9 cellular contexts compared by ENCODE assay signal in the genomic region with DNA sequence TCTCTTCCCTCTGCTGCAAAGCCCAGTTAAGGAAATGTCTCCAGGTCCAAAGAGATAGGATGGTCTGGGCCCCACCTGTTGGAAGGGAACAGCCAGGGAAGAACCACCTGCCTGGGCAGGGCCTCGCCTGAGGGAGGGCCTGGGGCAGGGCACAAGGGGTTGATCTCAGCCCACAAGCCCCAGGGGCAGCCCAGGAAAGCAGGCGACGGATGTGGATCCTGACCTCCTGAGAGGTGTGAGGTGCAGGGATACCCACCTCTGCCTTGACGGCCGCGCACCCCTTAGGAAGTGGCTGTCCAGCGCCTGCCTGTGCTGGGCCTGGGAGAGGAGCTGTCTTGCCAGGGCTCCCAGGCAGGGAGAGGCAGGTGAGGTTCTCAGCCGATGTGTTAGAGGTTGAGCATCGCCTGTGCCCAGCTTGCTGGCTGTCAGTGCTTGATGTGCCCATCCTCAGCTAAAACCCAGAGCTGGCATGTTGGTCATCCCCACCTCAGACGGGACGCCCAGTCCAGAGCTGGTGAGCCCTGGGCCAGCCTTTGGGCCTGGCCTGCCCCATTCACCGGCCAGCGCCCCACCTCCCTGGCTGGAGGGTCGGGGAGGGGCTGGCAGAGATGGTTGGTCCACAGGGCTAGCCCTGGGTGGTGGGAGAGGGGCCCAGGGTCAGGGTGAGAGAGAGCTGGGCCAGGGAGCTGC. TPM values are rescaled to one million over a fixed set of nuclear protein-coding genes. Genes with fewer than 3 reads are reported as not detected.
A peak's percentile ranks its signal among the peaks of the same experiment; 100 is the strongest.
DNase-seq lines count a peak whose midpoint lies in the region; ATAC-seq and TF ChIP-seq lines count a peak whose summit lies in the region.
"Had no signal": no experiment of that assay in that cellular context is flagged by ENCODE, and none has a peak within 500 bp of the region (broad histone marks: within the 10 kb centered on the region; RNA-seq: fewer than 3 reads in every experiment).

No MANE protein-coding gene starts in this region.

- POLR2A ChIA-PET in naive thymus-derived CD8-positive, alpha-beta T cell (lab: Charles Lee), result interaction anchor here (0.6 to 10.6 kb wide), 4 partner anchors 11 to 142 kb away, joined by 3 to 146 read pairs (median 50); partner anchors contain the start of genes AMDHD2 and ATP6V0C

- no peaks in the 10 kb centered on the region for H3K9me3 ChIP-seq in HUES64 (ENCODE audit: insufficient read depth, low read depth, low read length)
- no peaks in the 10 kb centered on the region for H3K9me3 ChIP-seq in colonic mucosa

- DNase-seq in colonic mucosa (peak; percentile 24), mucosa of gallbladder (ENCODE audit: low spot score) (no peak), GM03348 (ENCODE audit: low spot score) (no peak), COR-L47 (lab: John Stamatoyannopoulos, UW) (no peak)
- DNase-seq in naive thymus-derived CD8-positive, alpha-beta T cell, result no peak
- DNase-seq: effector CD8-positive, alpha-beta T cell had no signal

- peaks cover 0 to 12% (median 1%) of the 10 kb centered on the region in 3 donors for H3K36me3 Mint-ChIP-seq in naive thymus-derived CD8-positive, alpha-beta T cell

- peaks cover 9 to 27% (median 18%) of the 10 kb centered on the region in 4 donors for H3K4me1 Mint-ChIP-seq in naive thymus-derived CD8-positive, alpha-beta T cell

- peak overlapping the region; percentile 77; the same call in 1 of the 2 replicates for H3K9ac ChIP-seq in HUES64 (ENCODE audit: low read depth, low read length)
- H3K9ac ChIP-seq in colonic mucosa (ENCODE audit: low read depth in 2 of 2, low read length in 2 of 2), result peak overlapping the region; percentile 2 to 83

- WGBS in HUES64, result 76% methylated on average over 14 of the region's 14 CpGs

- no peak for TF ChIP-seq CTCF in 22Rv1 (IDR thresholded peaks at IDR 0.05)
- TF ChIP-seq CTCF in colonic mucosa (IDR thresholded peaks at IDR 0.05), result no peak

- H3K27me3 Mint-ChIP-seq in naive thymus-derived CD8-positive, alpha-beta T cell, result peaks cover 0 to 3% (median 0%) of the 10 kb centered on the region in 5 donors

- peak overlapping the region; percentile 92 to 100 (median 96) for H3K4me3 Mint-ChIP-seq in naive thymus-derived CD8-positive, alpha-beta T cell

- H3K4me1 ChIP-seq in HUES64 (ENCODE audit: insufficient read depth, low read length), result peaks cover 6% of the 10 kb centered on the region
- H3K4me1 ChIP-seq in colonic mucosa, result no peaks in the 10 kb centered on the region

- ATAC-seq in naive thymus-derived CD8-positive, alpha-beta T cell, result no peak
- ATAC-seq in GM19324 (IDR thresholded peaks at IDR 0.05; ENCODE audit: low FRiP score, unreplicated experiment), result no peak

- peaks cover 30% of the 10 kb centered on the region for H3K36me3 ChIP-seq in HUES64 (ENCODE audit: insufficient read depth, low read length)
- H3K36me3 ChIP-seq in colonic mucosa, result peaks cover 4% of the 10 kb centered on the region

- H3K27ac Mint-ChIP-seq in naive thymus-derived CD8-positive, alpha-beta T cell, result peak overlapping the region in 9 of 10 donors; percentile 92 to 100 (median 99)

- H3K4me3 ChIP-seq in HUES64 (ENCODE audit: low read length) (peak overlapping the region; percentile 71), colonic mucosa (no peak overlapping the region)

- no peaks in the 10 kb centered on the region for H3K27me3 ChIP-seq in HUES64 (ENCODE audit: insufficient read depth, low read length)
- H3K27me3 ChIP-seq in colonic mucosa, result no peaks in the 10 kb centered on the region

- intact Hi-C loops in colonic mucosa (cut with DNase I), result no loop called here

- H3K9me3 Mint-ChIP-seq in naive thymus-derived CD8-positive, alpha-beta T cell, result no peaks in the 10 kb centered on the region

- H3K27ac ChIP-seq in 22Rv1, result peak overlapping the region; percentile 89
- peak overlapping the region; percentile 71; the same call in 1 of the 2 replicates for H3K27ac ChIP-seq in HUES64 (ENCODE audit: low read depth, low read length)
- H3K27ac ChIP-seq in colonic mucosa, result peak overlapping the region; percentile 91

RNA-seq across cellular contexts. Expression of gene CEMP1, which starts 0.4 kb away (rescaled TPM):
- polyA plus RNA-seq in HUES64 (2013, experiment 1 of 2), result not detected
- polyA plus RNA-seq in HUES64 (2013, experiment 2 of 2), result not detected
- total RNA-seq in colonic mucosa (under 1 TPM; 0.53 to 0.54 TPM), mucosa of gallbladder (1.8 TPM)
- total RNA-seq in naive thymus-derived CD8-positive, alpha-beta T cell, result 1 to 10 TPM; 1.6 to 2.1 TPM
- polyA plus RNA-seq in naive thymus-derived CD8-positive, alpha-beta T cell, result 1 to 10 TPM in 2 of 3 donors, under 1 TPM in 1; 0.81 to 6.0 (median 2.8) TPM

RNA-seq across cellular contexts. Expression of gene PDPK1, which starts 7.0 kb away (rescaled TPM):
- 13.8 TPM for polyA plus RNA-seq in HUES64 (2013, experiment 1 of 2)
- polyA plus RNA-seq in HUES64 (2013, experiment 2 of 2), result 12.0 TPM
- total RNA-seq in colonic mucosa, result 10 to 100 TPM; 60.4 to 71.5 TPM
- total RNA-seq in naive thymus-derived CD8-positive, alpha-beta T cell, result 10 to 100 TPM; 66.1 to 69.7 TPM
- 10 to 100 TPM; 27.1 to 44.7 (median 28.6) TPM for polyA plus RNA-seq in naive thymus-derived CD8-positive, alpha-beta T cell
- 72.0 TPM for total RNA-seq in mucosa of gallbladder

RNA-seq across cellular contexts. Expression of gene AMDHD2, which starts 10.6 kb away (rescaled TPM):
- polyA plus RNA-seq in HUES64 (2013, experiment 1 of 2), result 30.3 TPM
- 19.7 TPM for polyA plus RNA-seq in HUES64 (2013, experiment 2 of 2)
- total RNA-seq in colonic mucosa, result 10 to 100 TPM; 19.4 to 31.6 TPM
- total RNA-seq in naive thymus-derived CD8-positive, alpha-beta T cell, result 100 to 1,000 TPM; 103 to 107 TPM
- polyA plus RNA-seq in naive thymus-derived CD8-positive, alpha-beta T cell, result 10 to 100 TPM; 15.2 to 17.4 (median 16.4) TPM
- total RNA-seq in mucosa of gallbladder, result 60.9 TPM

RNA-seq across cellular contexts. Expression of gene ATP6V0C, which starts 17.0 kb away (rescaled TPM):
- 201 TPM for polyA plus RNA-seq in HUES64 (2013, experiment 1 of 2)
- 219 TPM for polyA plus RNA-seq in HUES64 (2013, experiment 2 of 2)
- 100 to 1,000 TPM; 240 to 336 TPM for total RNA-seq in colonic mucosa
- 100 to 1,000 TPM; 116 to 123 TPM for total RNA-seq in naive thymus-derived CD8-positive, alpha-beta T cell
- polyA plus RNA-seq in naive thymus-derived CD8-positive, alpha-beta T cell, result 10 to 100 TPM; 74.9 to 84.9 (median 77.6) TPM
- total RNA-seq in mucosa of gallbladder, result 246 TPM

RNA-seq across cellular contexts. Expression of gene TBC1D24, which starts 55.8 kb away (rescaled TPM):
- polyA plus RNA-seq in HUES64 (2013, experiment 1 of 2), result 4.2 TPM
- 7.0 TPM for polyA plus RNA-seq in HUES64 (2013, experiment 2 of 2)
- total RNA-seq in colonic mucosa (10 to 100 TPM in 1 of 2 donors, 1 to 10 TPM in 1; 8.4 to 15.8 TPM), mucosa of gallbladder (20.6 TPM)
- 10 to 100 TPM; 13.4 to 17.3 TPM for total RNA-seq in naive thymus-derived CD8-positive, alpha-beta T cell
- polyA plus RNA-seq in naive thymus-derived CD8-positive, alpha-beta T cell, result 1 to 10 TPM; 2.6 to 3.0 (median 2.6) TPM
